8 cellular contexts compared by ENCODE assay signal in the genomic region with DNA sequence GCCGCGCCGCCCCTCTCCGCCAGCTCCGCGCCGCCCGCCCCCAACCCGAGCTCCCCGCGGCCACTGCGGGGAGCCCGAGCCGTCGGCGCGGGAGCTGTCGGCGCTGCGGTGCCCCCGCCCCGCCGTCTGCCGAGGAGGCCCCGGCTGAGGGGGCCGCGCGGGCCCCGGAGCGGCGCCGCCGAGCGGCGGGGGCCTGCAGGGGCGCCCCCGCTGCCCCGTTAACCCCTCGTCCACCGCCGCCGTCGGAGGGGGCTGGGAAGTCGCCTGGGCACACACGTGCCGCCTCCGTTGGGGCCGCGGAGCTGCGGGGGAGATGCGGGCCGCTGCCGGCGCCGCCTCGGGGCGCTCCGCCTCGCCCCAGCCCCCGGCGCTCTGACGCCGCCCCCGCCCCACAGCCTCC.
DNase-seq lines count a peak whose midpoint lies in the region; ATAC-seq, FAIRE-seq and TF ChIP-seq lines count a peak whose summit lies in the region.
"Not testable (repeated sequence)": the region's sequence is repeated elsewhere in the genome, so short reads cannot be mapped to it uniquely, and the experiment has no call there.

No MANE protein-coding gene starts in this region.

- peak; percentile 6 for DNase-seq in AG08395 (ENCODE audit: low spot score)
- peak in 1 of 2 experiments; percentile 38 for DNase-seq in SJCRH30
- DNase-seq in activated naive CD8-positive, alpha-beta T cell treated with anti-CD3 and anti-CD28 coated beads, Interleukin-2, amount 10 ng/mL, durations not matched to agents 7 days and 5 days; right lobe of liver; small intestine: not testable (repeated sequence)
- peak; percentile 35 to 41 for DNase-seq in erythroblast (lab: John Stamatoyannopoulos, UW)

- H3K4me3 ChIP-seq in HUES6 (ENCODE audit: low read depth, low read length) (peak overlapping the region; percentile 83), SJCRH30 (peak overlapping the region; percentile 98), right lobe of liver (peak overlapping the region; percentile 37 to 56 (median 46)), small intestine (ENCODE audit: low read depth in 1 of 2, low read length in 2 of 2) (peak overlapping the region; percentile 49 to 85)

- not testable (repeated sequence) for FAIRE-seq in small intestine (lab: Jason Lieb, UNC)

- H3K4me3 Mint-ChIP-seq in activated naive CD8-positive, alpha-beta T cell treated with anti-CD3 and anti-CD28 coated beads, Interleukin-2, amount 10 ng/mL, durations not matched to agents 7 days and 5 days: not testable (repeated sequence)

- H3K9me3 Mint-ChIP-seq in activated naive CD8-positive, alpha-beta T cell treated with anti-CD3 and anti-CD28 coated beads, Interleukin-2, amount 10 ng/mL, durations not matched to agents 7 days and 5 days: not testable (repeated sequence)

- ATAC-seq in GM18868 (IDR thresholded peaks at IDR 0.05; ENCODE audit: unreplicated experiment): peak; percentile 23
- peak; percentile 28 for ATAC-seq in activated naive CD8-positive, alpha-beta T cell treated with anti-CD3 and anti-CD28 coated beads, Interleukin-2, amount 10 ng/mL, durations not matched to agents 7 days and 5 days (ENCODE audit: low read depth)
- not testable (repeated sequence) for ATAC-seq in right lobe of liver

- not testable (repeated sequence) for H3K9me3 ChIP-seq in HUES6 (ENCODE audit: control insufficient read depth, insufficient read depth, low read depth, low read length); SJCRH30 (replicated peaks); right lobe of liver; small intestine (ENCODE audit: control insufficient read depth, low read depth)

- H3K9ac ChIP-seq in HUES6 (ENCODE audit: low read length): peak overlapping the region; percentile 62

- not testable (repeated sequence) for H3K27ac ChIP-seq in HUES6 (ENCODE audit: low read depth, low read length); SJCRH30; right lobe of liver
- peak overlapping the region in 1 of 2 donors; percentile 82 for H3K27ac ChIP-seq in small intestine (ENCODE audit: low read depth in 1 of 2, low read length in 1 of 2)

- no CpG with 5 or more reads among the region's 64 CpGs for WGBS in right lobe of liver (ENCODE audit: insufficient coverage, low coverage, low lambda C conversion rate, missing lambda C conversion rate)
- WGBS in small intestine, 3 donors: 1 to 4% (median 1%) methylated on average over 5 to 64 of the region's 64 CpGs

- H3K4me1 Mint-ChIP-seq in activated naive CD8-positive, alpha-beta T cell treated with anti-CD3 and anti-CD28 coated beads, Interleukin-2, amount 10 ng/mL, durations not matched to agents 7 days and 5 days: peaks cover 13% of the 10 kb centered on the region

- not testable (repeated sequence) for TF ChIP-seq CTCF in right lobe of liver (IDR thresholded peaks at IDR 0.05)

- intact Hi-C loops in right lobe of liver (cut with DNase I): not testable (repeated sequence)

- peaks cover 54% of the 10 kb centered on the region for H3K27me3 Mint-ChIP-seq in activated naive CD8-positive, alpha-beta T cell treated with anti-CD3 and anti-CD28 coated beads, Interleukin-2, amount 10 ng/mL, durations not matched to agents 7 days and 5 days

- POLR2A ChIA-PET in activated naive CD8-positive, alpha-beta T cell treated with anti-CD3 and anti-CD28 coated beads, Interleukin-2, amount 10 ng/mL, durations not matched to agents 7 days and 5 days (lab: Charles Lee): interaction anchor here (0.6 to 1.4 kb wide), 2 partner anchors 11 to 121 kb away, joined by 3 to 5 read pairs; no protein-coding TSS in a partner anchor

- TF ChIP-seq POLR2A in erythroblast (IDR thresholded peaks at IDR 0.05; ENCODE audit: low read length); right lobe of liver (IDR thresholded peaks at IDR 0.05): not testable (repeated sequence)

- not testable (repeated sequence) for H3K36me3 Mint-ChIP-seq in activated naive CD8-positive, alpha-beta T cell treated with anti-CD3 and anti-CD28 coated beads, Interleukin-2, amount 10 ng/mL, durations not matched to agents 7 days and 5 days

- H3K27ac Mint-ChIP-seq in activated naive CD8-positive, alpha-beta T cell treated with anti-CD3 and anti-CD28 coated beads, Interleukin-2, amount 10 ng/mL, durations not matched to agents 7 days and 5 days: not testable (repeated sequence)

- H3K4me1 ChIP-seq in HUES6 (ENCODE audit: control insufficient read depth, insufficient read depth, low read length): peaks cover 20% of the 10 kb centered on the region
- H3K4me1 ChIP-seq in SJCRH30; right lobe of liver; small intestine (ENCODE audit: control insufficient read depth in 2 of 2, insufficient read depth in 1 of 2, low read depth in 1 of 2, low read length in 1 of 2): not testable (repeated sequence)

- not testable (repeated sequence) for H3K27me3 ChIP-seq in HUES6 (ENCODE audit: control insufficient read depth, insufficient read depth, low read length); SJCRH30; right lobe of liver; small intestine (ENCODE audit: control insufficient read depth in 2 of 2, insufficient read depth in 2 of 2, low read length in 2 of 2)

- not testable (repeated sequence) for H3K36me3 ChIP-seq in HUES6 (ENCODE audit: control insufficient read depth, insufficient read depth, low read length); SJCRH30; right lobe of liver; small intestine (ENCODE audit: control insufficient read depth in 2 of 2, insufficient read depth in 2 of 2, low read length in 2 of 2)

Comparison
In these comparisons a context has a peak if more than half of its experiments do, and no peak if none do; other contexts are left out.
1. H3K4me3 ChIP-seq: peak in every context shown above with its lines; median percentile 98 in SJCRH30; 83 in HUES6; 67 in small intestine; 46 in right lobe of liver.